In the genomic region with DNA sequence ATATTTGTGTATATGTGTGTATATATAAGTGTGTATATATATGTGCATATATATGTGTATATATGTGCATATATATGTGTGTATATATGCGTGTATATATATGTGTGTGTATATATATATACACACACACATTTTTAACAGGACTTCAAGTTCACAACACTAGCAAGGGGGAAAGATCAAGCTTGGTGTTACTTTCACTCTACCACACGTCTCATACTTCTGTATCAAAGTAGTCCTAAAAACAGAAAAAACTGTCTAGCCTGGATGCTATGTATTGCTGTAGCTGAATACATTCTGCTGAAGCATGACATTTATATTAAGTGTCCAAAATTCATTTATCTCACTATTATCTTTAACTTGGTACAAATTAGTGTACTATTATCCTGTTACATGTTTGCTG, we compare ENCODE assay signal across 26 cellular contexts. TPM values are rescaled to one million over a fixed set of nuclear protein-coding genes. Genes with fewer than 3 reads are reported as not detected.
"Had no signal": no experiment of that assay in that cellular context is flagged by ENCODE, and none has a peak within 500 bp of the region (broad histone marks: within the 10 kb centered on the region; RNA-seq: fewer than 3 reads in every experiment).

No MANE protein-coding gene starts in this region.

- DNase-seq: activated CD4-positive, alpha-beta memory T cell treated with anti-CD3 and anti-CD28 coated beads for 36 hours; activated CD4-positive, alpha-beta T cell treated with anti-CD3 and anti-CD28 coated beads for 4 hours; activated CD8-positive, alpha-beta memory T cell treated with anti-CD3 and anti-CD28 coated beads, Interleukin-2, amount 10 ng/mL, durations not matched to agents 7 days and 5 days; activated naive CD4-positive, alpha-beta T cell treated with anti-CD3 and anti-CD28 coated beads, Interleukin-2, amount 50 U/mL, for 16 hours; activated T-cell treated with anti-CD3 and anti-CD28 coated beads for 4 hours; amniotic stem cell; colonic mucosa; dorsolateral prefrontal cortex; gastrocnemius medialis; islet precursor cell; left cardiac atrium; midbrain; nucleus accumbens; right cardiac atrium; stimulated activated CD4-positive, alpha-beta T cell treated with anti-CD3 and anti-CD28 coated beads, Interleukin-4, amount 100 ng/mL, for 24 hours; stimulated activated naive CD8-positive, alpha-beta T cell treated with anti-CD3 and anti-CD28 coated beads, Interleukin-15, Interleukin-2, amounts not matched to agents 100 U/mL and 50 U/mL, for 24 hours; SW 1271; upper lobe of left lung had no signal

- H3K9me3 Mint-ChIP-seq: activated CD4-positive, alpha-beta memory T cell treated with anti-CD3 and anti-CD28 coated beads for 36 hours; WTC11 had no signal

- H3K36me3 Mint-ChIP-seq: activated CD4-positive, alpha-beta memory T cell treated with anti-CD3 and anti-CD28 coated beads for 36 hours; WTC11 had no signal

- H3K4me3 ChIP-seq: breast epithelium, colonic mucosa, dorsolateral prefrontal cortex, esophagus muscularis mucosa, gastrocnemius medialis, upper lobe of left lung had no signal

- H3K27ac ChIP-seq: breast epithelium, colonic mucosa, dorsolateral prefrontal cortex, esophagus muscularis mucosa, gastrocnemius medialis, parathyroid adenoma, upper lobe of left lung had no signal

- H3K36me3 ChIP-seq: breast epithelium, colonic mucosa, esophagus muscularis mucosa, gastrocnemius medialis, upper lobe of left lung had no signal

- ATAC-seq: activated CD8-positive, alpha-beta memory T cell treated with anti-CD3 and anti-CD28 coated beads, Interleukin-2, amount 10 ng/mL, durations not matched to agents 7 days and 5 days; gastrocnemius medialis; left cardiac atrium; right cardiac atrium; stimulated activated naive CD8-positive, alpha-beta T cell treated with anti-CD3 and anti-CD28 coated beads, Interleukin-15, Interleukin-2, amounts not matched to agents 100 U/mL and 50 U/mL, for 24 hours; WTC11 had no signal

- H3K27me3 ChIP-seq: breast epithelium, colonic mucosa, dorsolateral prefrontal cortex, esophagus muscularis mucosa, gastrocnemius medialis, upper lobe of left lung had no signal

- H3K27ac Mint-ChIP-seq: WTC11 had no signal

- H3K27me3 Mint-ChIP-seq: activated CD4-positive, alpha-beta memory T cell treated with anti-CD3 and anti-CD28 coated beads for 36 hours; activated CD8-positive, alpha-beta memory T cell treated with anti-CD3 and anti-CD28 coated beads, Interleukin-2, amount 10 ng/mL, durations not matched to agents 7 days and 5 days had no signal

- H3K9me3 ChIP-seq: breast epithelium, colonic mucosa, esophagus muscularis mucosa, gastrocnemius medialis, upper lobe of left lung had no signal

- H3K4me3 Mint-ChIP-seq: WTC11 had no signal

- H3K4me1 ChIP-seq: breast epithelium, colonic mucosa, esophagus muscularis mucosa, gastrocnemius medialis, parathyroid adenoma had no signal

RNA-seq across cellular contexts. Expression of gene ATP6V1G3, which starts 17.9 kb away (rescaled TPM):
- total RNA-seq: activated CD4-positive, alpha-beta memory T cell treated with anti-CD3 and anti-CD28 coated beads for 36 hours; activated CD8-positive, alpha-beta memory T cell treated with anti-CD3 and anti-CD28 coated beads, Interleukin-2, amount 10 ng/mL, durations not matched to agents 7 days and 5 days; breast epithelium; colonic mucosa; dorsolateral prefrontal cortex; esophagus muscularis mucosa; gastrocnemius medialis; left cardiac atrium; liver; pulmonary artery endothelial cell; right cardiac atrium; subcutaneous adipose tissue; upper lobe of left lung; WTC11 had no signal
- polyA plus RNA-seq: liver, neural cell, right cardiac atrium had no signal
